ENCODE assay signal across 8 cellular contexts in the genomic region with DNA sequence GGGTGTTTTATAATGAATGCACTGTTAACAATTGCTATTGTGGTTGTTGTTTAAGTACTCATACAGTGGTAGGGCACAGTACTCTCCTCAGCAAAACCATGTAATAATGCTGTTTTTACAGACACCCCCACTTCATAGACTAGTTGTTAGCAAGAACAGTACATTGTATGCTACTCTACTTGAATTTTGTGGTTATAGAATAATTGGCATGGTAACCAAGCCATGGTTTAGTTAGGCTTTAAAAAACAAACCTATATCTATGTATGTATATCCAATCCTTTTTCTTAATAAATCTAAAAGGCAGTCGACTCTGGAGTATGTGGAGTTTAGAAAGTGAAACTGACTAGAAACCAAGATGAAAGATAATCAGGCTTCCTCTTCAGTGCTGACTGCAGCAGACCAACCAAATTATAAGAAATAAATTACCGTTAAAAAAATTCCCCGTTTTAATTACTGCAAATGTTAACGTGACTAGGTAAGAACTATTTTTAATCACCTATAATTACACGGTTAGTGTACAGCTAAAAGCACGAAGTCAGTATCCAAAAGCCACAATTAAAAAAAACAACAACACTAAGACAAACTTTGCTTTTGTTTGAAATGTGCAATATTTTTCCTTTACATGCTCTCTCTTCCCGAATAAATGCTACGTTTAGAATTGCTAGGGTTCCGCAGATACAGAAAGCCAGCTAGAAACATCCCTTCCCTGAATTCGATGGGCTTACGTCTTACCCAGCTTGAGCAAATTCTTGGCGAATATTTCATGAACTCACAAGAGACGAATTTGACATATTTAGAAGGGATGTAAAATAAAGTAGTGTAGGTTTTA.
DNase-seq lines count a peak whose midpoint lies in the region; ATAC-seq and FAIRE-seq lines count a peak whose summit lies in the region.

No MANE protein-coding gene starts in this region.

- H3K4me1 Mint-ChIP-seq in activated naive CD4-positive, alpha-beta T cell treated with anti-CD3 and anti-CD28 coated beads, Interleukin-2, amount 10 ng/mL, durations not matched to agents 7 days and 5 days = peaks cover 34% of the 10 kb centered on the region

- H3K36me3 ChIP-seq in KOPT-K1 (ENCODE audit: insufficient read depth, low read length) = no peaks in the 10 kb centered on the region
- H3K36me3 ChIP-seq in iPS-20b (ENCODE audit: insufficient read depth, low read depth, low read length) = no peaks in the 10 kb centered on the region

- peak overlapping the region; percentile 84 for H3K4me3 Mint-ChIP-seq in activated naive CD4-positive, alpha-beta T cell treated with anti-CD3 and anti-CD28 coated beads, Interleukin-2, amount 10 ng/mL, durations not matched to agents 7 days and 5 days

- peak overlapping the region; percentile 93 for H3K27ac Mint-ChIP-seq in activated naive CD4-positive, alpha-beta T cell treated with anti-CD3 and anti-CD28 coated beads, Interleukin-2, amount 10 ng/mL, durations not matched to agents 7 days and 5 days

- H3K27me3 Mint-ChIP-seq in activated naive CD4-positive, alpha-beta T cell treated with anti-CD3 and anti-CD28 coated beads, Interleukin-2, amount 10 ng/mL, durations not matched to agents 7 days and 5 days = peaks cover 25% of the 10 kb centered on the region

- CTCF ChIA-PET in activated naive CD4-positive, alpha-beta T cell treated with anti-CD3 and anti-CD28 coated beads, Interleukin-2, amount 10 ng/mL, durations not matched to agents 7 days and 5 days (lab: Charles Lee) = interaction anchor here (0.7 to 1.8 kb wide), 14 partner anchors 16 to 158 kb away, joined by 3 to 20 read pairs (median 3); a partner anchor contains a TSS

- peaks cover 80% of the 10 kb centered on the region for H3K27me3 ChIP-seq in iPS-20b (ENCODE audit: insufficient read depth, low read length)

- H3K9me3 ChIP-seq in KOPT-K1 (ENCODE audit: insufficient read depth, low read length, poor library complexity, severe bottlenecking) (no peaks in the 10 kb centered on the region), iPS-20b (ENCODE audit: insufficient read depth, low read depth, low read length) (no peaks in the 10 kb centered on the region)

- peak overlapping the region; percentile 77; the same call in 1 of the 2 replicates for H3K9ac ChIP-seq in iPS-20b (ENCODE audit: low read depth, low read length)

- no peak for ATAC-seq in GM21515 (IDR thresholded peaks at IDR 0.05; ENCODE audit: unreplicated experiment)

- H3K9me3 Mint-ChIP-seq in activated naive CD4-positive, alpha-beta T cell treated with anti-CD3 and anti-CD28 coated beads, Interleukin-2, amount 10 ng/mL, durations not matched to agents 7 days and 5 days = no peaks in the 10 kb centered on the region

- H3K27ac ChIP-seq in KOPT-K1 (ENCODE audit: low read depth, low read length, poor library complexity, severe bottlenecking) (peak overlapping the region; percentile 69), angular gyrus (ENCODE audit: low read depth, low read length) (peak overlapping the region; percentile 94), iPS-20b (ENCODE audit: low read length) (no peak overlapping the region), skin epidermis (peak overlapping the region in 20 of 21 experiments; percentile 91 to 100 (median 94))

- peak overlapping the region; percentile 71 for H3K4me3 ChIP-seq in iPS-20b (ENCODE audit: low read length)
- peak overlapping the region; percentile 46 to 76 (median 52) for H3K4me3 ChIP-seq in skin epidermis

- no peak for FAIRE-seq in urothelium cell line (lab: Jason Lieb, UNC)

- no peaks in the 10 kb centered on the region for H3K36me3 Mint-ChIP-seq in activated naive CD4-positive, alpha-beta T cell treated with anti-CD3 and anti-CD28 coated beads, Interleukin-2, amount 10 ng/mL, durations not matched to agents 7 days and 5 days

- DNase-seq in activated naive CD4-positive, alpha-beta T cell treated with anti-CD3 and anti-CD28 coated beads, Interleukin-2, amount 10 ng/mL, durations not matched to agents 7 days and 5 days = no peak
- no peak for DNase-seq in activated naive CD4-positive, alpha-beta T cell (lab: John Stamatoyannopoulos, UW)
- no peak for DNase-seq in urothelium cell line (ENCODE audit: low spot score)

- H3K4me1 ChIP-seq in iPS-20b (ENCODE audit: insufficient read depth, low read length) = peaks cover 14% of the 10 kb centered on the region; the same call in 1 of the 2 replicates
